Comparison of ENCODE assay signal across 8 cellular contexts in the genomic region with DNA sequence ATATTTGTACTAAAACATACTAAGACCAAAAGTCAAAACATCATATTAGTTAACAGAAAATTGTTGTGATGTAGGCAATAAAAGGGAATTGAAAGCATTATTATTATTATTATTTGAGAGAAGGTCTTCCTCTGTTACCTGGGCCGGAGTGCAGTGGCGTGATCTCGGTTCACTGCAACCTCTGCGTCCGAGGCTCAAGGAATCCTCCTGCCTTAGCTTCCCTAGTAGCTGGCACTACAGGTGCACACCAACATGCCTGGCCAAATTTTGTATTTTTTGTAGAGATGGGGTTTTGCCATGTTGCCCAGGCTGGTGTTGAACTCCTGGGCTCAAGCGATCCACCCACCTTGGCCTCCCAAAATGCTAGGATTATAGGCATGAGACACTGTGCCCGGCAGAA. TPM values are rescaled to one million over a fixed set of nuclear protein-coding genes. Genes with fewer than 3 reads are reported as not detected.
"Had no signal": no experiment of that assay in that cellular context is flagged by ENCODE, and none has a peak within 500 bp of the region (broad histone marks: within the 10 kb centered on the region; RNA-seq: fewer than 3 reads in every experiment).

No MANE protein-coding gene starts in this region.

RNA-seq across cellular contexts. Expression of gene SMIM38, which starts 15.6 kb away (rescaled TPM):
- total RNA-seq: kidney epithelial cell, left lobe of liver, left ventricle myocardium inferior, left ventricle myocardium superior, lower lobe of right lung had no signal
- polyA plus RNA-seq: immature natural killer cell, keratinocyte, mammary epithelial cell had no signal
